1 cellular context compared by ENCODE assay signal in genomic region chr1:41767534-41767933, GRCh38.
TF ChIP-seq lines count a peak whose summit lies in the region.

No MANE protein-coding gene starts in this region.

TF ChIP-seq in SK-N-SH treated with all-trans-retinoic acid at 6 μM for 48 hours, 23 proteins besides CTCF, POLR2A, EP300 and RAD21 (continued from another document):
- TF ChIP-seq TSHZ2 (CRISPR knock-in tag; IDR thresholded peaks at IDR 0.05): no peak
- no peak for TF ChIP-seq ZNF565 (CRISPR knock-in tag; conservative IDR thresholded peaks at IDR 0.05; ENCODE audit: low read depth)
- TF ChIP-seq CSRNP3 (CRISPR knock-in tag; IDR thresholded peaks at IDR 0.05): no peak
- TF ChIP-seq BACH2 (CRISPR knock-in tag; IDR thresholded peaks at IDR 0.05; ENCODE audit: borderline replicate concordance): no peak
